In the genomic region with DNA sequence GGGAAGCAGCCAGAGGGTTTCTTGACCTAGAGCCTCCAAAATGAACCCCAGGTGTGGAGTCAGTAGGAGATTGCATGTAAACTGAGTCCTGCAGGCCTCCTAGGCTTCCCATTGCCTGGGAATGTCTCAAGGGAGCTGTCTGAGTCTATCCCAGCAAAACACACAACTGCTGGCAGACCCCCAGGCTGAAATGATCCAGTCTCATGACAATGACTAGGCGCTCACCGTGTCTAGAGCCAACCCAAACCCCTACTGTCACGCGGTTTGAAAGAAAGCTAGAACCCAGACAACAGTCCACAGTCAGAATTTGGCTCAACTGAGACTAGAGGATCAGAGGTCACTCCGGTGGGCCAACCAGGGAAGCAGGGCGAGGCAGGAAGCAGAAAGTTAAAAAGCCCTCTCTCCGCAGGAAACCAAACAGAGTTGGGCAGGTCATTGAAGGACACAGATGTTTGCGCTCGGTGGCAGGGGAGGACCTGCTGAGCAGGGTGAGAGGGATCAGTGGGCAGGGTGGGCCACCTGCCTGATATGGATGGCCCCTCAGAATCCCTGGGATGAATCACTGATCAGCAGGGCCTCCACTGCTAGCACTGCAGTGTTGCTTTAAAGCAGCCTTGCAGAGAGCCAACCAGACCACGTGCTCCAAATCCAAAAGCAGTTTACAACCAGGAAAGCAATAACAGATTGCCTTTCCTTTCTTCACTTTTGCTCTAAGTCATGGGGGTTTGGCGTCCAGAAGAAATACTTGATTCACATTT, we compare ENCODE assay signal across 1 cellular context.
TF ChIP-seq lines count a peak whose summit lies in the region.

No MANE protein-coding gene starts in this region.

TF ChIP-seq in HepG2, 621 proteins besides CTCF, POLR2A, EP300 and RAD21 (continued from another document):
- 0 out of 2 replicates have a peak, but pooled peaks have one; percentile 37 for TF ChIP-seq SNAPC4 (CRISPR knock-in tag; IDR thresholded peaks at IDR 0.05)
- peak; percentile 86 for TF ChIP-seq NR2F6 (IDR thresholded peaks at IDR 0.05)
- peak; percentile 92 for TF ChIP-seq NR2F6 (CRISPR knock-in tag; IDR thresholded peaks at IDR 0.05)
- no peak for TF ChIP-seq ZBTB21 (CRISPR knock-in tag; IDR thresholded peaks at IDR 0.05)
- TF ChIP-seq ZBTB39 (CRISPR knock-in tag; IDR thresholded peaks at IDR 0.05): 0 out of 2 replicates have a peak, but pooled peaks have one; percentile 53
- TF ChIP-seq KDM2A (CRISPR knock-in tag; IDR thresholded peaks at IDR 0.05; ENCODE audit: borderline replicate concordance, low read depth): peak; percentile 51; the same call in 1 of the 2 replicates
- TF ChIP-seq BORCS8-MEF2B (CRISPR knock-in tag; IDR thresholded peaks at IDR 0.05): peak; percentile 75; the same call in 1 of the 2 replicates
- TF ChIP-seq EZH2 (conservative IDR thresholded peaks at IDR 0.05; ENCODE audit: low read depth, low read length): no peak
- TF ChIP-seq, protein P1, sequence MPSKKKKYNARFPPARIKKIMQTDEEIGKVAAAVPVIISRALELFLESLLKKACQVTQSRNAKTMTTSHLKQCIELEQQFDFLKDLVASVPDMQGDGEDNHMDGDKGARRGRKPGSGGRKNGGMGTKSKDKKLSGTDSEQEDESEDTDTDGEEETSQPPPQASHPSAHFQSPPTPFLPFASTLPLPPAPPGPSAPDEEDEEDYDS (CRISPR knock-in tag; IDR thresholded peaks at IDR 0.05): peak; percentile 73
- TF ChIP-seq ZNF484 (CRISPR knock-in tag; IDR thresholded peaks at IDR 0.05; ENCODE audit: borderline replicate concordance, low read depth): no peak
- TF ChIP-seq AGO1 (IDR thresholded peaks at IDR 0.05; ENCODE audit: low read depth, low read length, poor library complexity, severe bottlenecking): no peak
- TF ChIP-seq ZNF780A (CRISPR knock-in tag; IDR thresholded peaks at IDR 0.05): no peak
- no peak for TF ChIP-seq ZNF784 (CRISPR knock-in tag; IDR thresholded peaks at IDR 0.05; ENCODE audit: borderline replicate concordance)
- TF ChIP-seq, protein P2, sequence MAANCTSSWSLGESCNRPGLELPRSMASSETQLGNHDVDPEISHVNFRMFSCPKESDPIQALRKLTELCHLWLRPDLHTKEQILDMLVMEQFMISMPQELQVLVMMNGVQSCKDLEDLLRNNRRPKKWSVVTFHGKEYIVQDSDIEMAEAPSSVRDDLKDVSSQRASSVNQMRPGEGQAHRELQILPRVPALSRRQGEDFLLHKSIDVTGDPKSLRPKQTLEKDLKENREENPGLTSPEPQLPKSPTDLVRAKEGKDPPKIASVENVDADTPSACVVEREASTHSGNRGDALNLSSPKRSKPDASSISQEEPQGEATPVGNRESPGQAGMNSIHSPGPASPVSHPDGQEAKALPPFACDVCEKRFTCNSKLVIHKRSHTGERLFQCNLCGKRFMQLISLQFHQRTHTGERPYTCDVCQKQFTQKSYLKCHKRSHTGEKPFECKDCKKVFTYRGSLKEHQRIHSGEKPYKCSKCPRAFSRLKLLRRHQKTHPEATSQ (CRISPR knock-in tag; IDR thresholded peaks at IDR 0.05; ENCODE audit: borderline replicate concordance): 0 out of 2 replicates have a peak, but pooled peaks have one; percentile 33
- peak; percentile 39; the same call in 1 of the 2 replicates for TF ChIP-seq ZNF558 (CRISPR knock-in tag; IDR thresholded peaks at IDR 0.05; ENCODE audit: borderline replicate concordance)
- TF ChIP-seq MEIS1 (CRISPR knock-in tag; IDR thresholded peaks at IDR 0.05; ENCODE audit: borderline replicate concordance): peak; percentile 93; the same call in 1 of the 2 replicates
- TF ChIP-seq, protein P3, sequence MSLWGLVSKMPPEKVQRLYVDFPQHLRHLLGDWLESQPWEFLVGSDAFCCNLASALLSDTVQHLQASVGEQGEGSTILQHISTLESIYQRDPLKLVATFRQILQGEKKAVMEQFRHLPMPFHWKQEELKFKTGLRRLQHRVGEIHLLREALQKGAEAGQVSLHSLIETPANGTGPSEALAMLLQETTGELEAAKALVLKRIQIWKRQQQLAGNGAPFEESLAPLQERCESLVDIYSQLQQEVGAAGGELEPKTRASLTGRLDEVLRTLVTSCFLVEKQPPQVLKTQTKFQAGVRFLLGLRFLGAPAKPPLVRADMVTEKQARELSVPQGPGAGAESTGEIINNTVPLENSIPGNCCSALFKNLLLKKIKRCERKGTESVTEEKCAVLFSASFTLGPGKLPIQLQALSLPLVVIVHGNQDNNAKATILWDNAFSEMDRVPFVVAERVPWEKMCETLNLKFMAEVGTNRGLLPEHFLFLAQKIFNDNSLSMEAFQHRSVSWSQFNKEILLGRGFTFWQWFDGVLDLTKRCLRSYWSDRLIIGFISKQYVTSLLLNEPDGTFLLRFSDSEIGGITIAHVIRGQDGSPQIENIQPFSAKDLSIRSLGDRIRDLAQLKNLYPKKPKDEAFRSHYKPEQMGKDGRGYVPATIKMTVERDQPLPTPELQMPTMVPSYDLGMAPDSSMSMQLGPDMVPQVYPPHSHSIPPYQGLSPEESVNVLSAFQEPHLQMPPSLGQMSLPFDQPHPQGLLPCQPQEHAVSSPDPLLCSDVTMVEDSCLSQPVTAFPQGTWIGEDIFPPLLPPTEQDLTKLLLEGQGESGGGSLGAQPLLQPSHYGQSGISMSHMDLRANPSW (CRISPR knock-in tag; IDR thresholded peaks at IDR 0.05; ENCODE audit: borderline replicate concordance): no peak
- TF ChIP-seq, protein P4, sequence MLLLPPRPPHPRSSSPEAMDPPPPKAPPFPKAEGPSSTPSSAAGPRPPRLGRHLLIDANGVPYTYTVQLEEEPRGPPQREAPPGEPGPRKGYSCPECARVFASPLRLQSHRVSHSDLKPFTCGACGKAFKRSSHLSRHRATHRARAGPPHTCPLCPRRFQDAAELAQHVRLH (CRISPR knock-in tag; IDR thresholded peaks at IDR 0.05; ENCODE audit: borderline replicate concordance, low read depth): peak; percentile 62; the same call in 1 of the 2 replicates
- peak; percentile 40; the same call in 1 of the 2 replicates for TF ChIP-seq ZNF878 (CRISPR knock-in tag; IDR thresholded peaks at IDR 0.05)
